Comparison of ENCODE assay signal across 12 cellular contexts in the genomic region with DNA sequence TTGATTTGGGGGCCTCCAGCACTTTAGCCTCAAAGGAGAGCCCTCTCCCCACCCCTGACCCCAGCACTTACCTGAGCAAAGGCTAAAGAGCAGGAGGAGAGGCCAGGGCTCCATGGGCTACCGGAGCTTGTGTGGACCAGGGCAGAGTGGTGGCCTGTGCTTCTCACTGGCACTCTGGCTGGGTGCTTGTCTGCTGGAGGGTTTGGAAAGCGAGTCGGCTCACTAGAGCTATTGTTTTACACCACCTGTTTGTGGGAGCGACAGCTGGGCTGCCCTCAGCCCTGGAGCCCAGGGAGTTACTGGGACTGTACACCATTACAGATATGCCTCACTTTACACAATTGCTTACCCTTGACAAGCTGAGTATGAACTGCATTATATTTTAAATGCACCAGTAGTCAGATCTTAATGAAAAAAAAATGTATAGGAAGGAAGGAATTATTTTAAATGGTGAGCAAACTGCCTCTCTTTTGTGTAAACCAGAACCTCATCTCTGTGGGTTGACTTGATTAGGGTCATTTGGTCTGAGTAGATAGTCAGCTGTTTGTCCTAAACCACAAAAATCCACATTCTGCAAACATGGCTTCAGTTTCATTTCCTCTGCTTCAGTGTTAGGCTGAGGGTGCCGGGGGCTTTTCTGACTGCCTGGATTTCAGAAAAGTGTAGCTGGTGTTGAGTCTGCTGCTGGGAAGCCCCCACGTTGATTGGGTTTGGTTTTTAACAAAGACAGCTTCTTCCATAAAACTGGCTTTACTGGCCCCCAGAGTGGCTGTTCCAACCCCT. TPM values are rescaled to one million over a fixed set of nuclear protein-coding genes. Genes with fewer than 3 reads are reported as not detected.
A peak's percentile ranks its signal among the peaks of the same experiment; 100 is the strongest.
DNase-seq lines count a peak whose midpoint lies in the region; ATAC-seq and TF ChIP-seq lines count a peak whose summit lies in the region.
"Had no signal": no experiment of that assay in that cellular context is flagged by ENCODE, and none has a peak within 500 bp of the region (broad histone marks: within the 10 kb centered on the region; RNA-seq: fewer than 3 reads in every experiment).

A gene (minus strand): TSS at position 192 of the 783 bp plus-strand sequence. CDS start 78 bp downstream, at position 114.

- H3K4me3 Mint-ChIP-seq in type B pancreatic cell, result no peak within 1 kb of the TSS
- H3K4me3 Mint-ChIP-seq: effector memory CD8-positive, alpha-beta T cell; naive B cell had no signal

- H3K27ac Mint-ChIP-seq in type B pancreatic cell, result no peak within 1 kb of the TSS

- peak; percentile 67 for DNase-seq in NCI-H1092 treated with DMSO at 0.1 percent for 48 hours (lab: John Stamatoyannopoulos, UW)
- peak; percentile 57 for DNase-seq in amniotic epithelial cell (ENCODE audit: low read depth)
- peak; percentile 70 for DNase-seq in renal cortical epithelial cell (ENCODE audit: low read depth)
- DNase-seq in stimulated activated CD4-positive, alpha-beta T cell treated with anti-CD3 and anti-CD28 coated beads, Interleukin-4, amount 100 ng/mL, for 1 hour, result no peak
- DNase-seq in type B pancreatic cell (ENCODE audit: extremely low spot score, unreplicated experiment), result no peak
- DNase-seq: activated CD4-positive, alpha-beta T cell treated with anti-CD3 and anti-CD28 coated beads for 48 hours; effector memory CD8-positive, alpha-beta T cell; Karpas-422; naive B cell had no signal

- peaks cover 21% of the 10 kb centered on the region for H3K4me1 Mint-ChIP-seq in type B pancreatic cell (ENCODE audit: unreplicated experiment)
- H3K4me1 Mint-ChIP-seq: naive B cell had no signal

- H3K27me3 Mint-ChIP-seq in type B pancreatic cell, result peaks cover 3% of the 10 kb centered on the region

- peak; percentile 59 for ATAC-seq in GM19351 (IDR thresholded peaks at IDR 0.05; ENCODE audit: unreplicated experiment)
- ATAC-seq in HG03196 (IDR thresholded peaks at IDR 0.05; ENCODE audit: unreplicated experiment), result no peak
- ATAC-seq in HG03521 (IDR thresholded peaks at IDR 0.05; ENCODE audit: unreplicated experiment), result no peak
- ATAC-seq: effector memory CD8-positive, alpha-beta T cell had no signal

- TF ChIP-seq CTCF in type B pancreatic cell (conservative IDR thresholded peaks at IDR 0.05), result no peak

- no peaks in the 10 kb centered on the region for H3K36me3 Mint-ChIP-seq in type B pancreatic cell

- H3K9me3 Mint-ChIP-seq in type B pancreatic cell, result no peaks in the 10 kb centered on the region
- H3K9me3 Mint-ChIP-seq: effector memory CD8-positive, alpha-beta T cell had no signal

RNA-seq across cellular contexts. Expression of the gene that starts here (rescaled TPM):
- total RNA-seq in renal cortical epithelial cell (0.05 and 0.17 TPM in 2 replicates), type B pancreatic cell (ENCODE audit: low replicate concordance) (0.19 and 1.1 TPM in 2 replicates)

Comparison
In these comparisons a context has a peak if more than half of its experiments do, and no peak if none do; other contexts are left out.
1. Peak in DNase-seq in renal cortical epithelial cell; RNA of the gene not detected or under 1 TPM.
2. DNase-seq: peak in NCI-H1092 treated with DMSO at 0.1 percent for 48 hours (single experiment) and amniotic epithelial cell (single experiment); none in stimulated activated CD4-positive, alpha-beta T cell treated with anti-CD3 and anti-CD28 coated beads, Interleukin-4, amount 100 ng/mL, for 1 hour (single experiment) and type B pancreatic cell (single experiment).